In the genomic region with DNA sequence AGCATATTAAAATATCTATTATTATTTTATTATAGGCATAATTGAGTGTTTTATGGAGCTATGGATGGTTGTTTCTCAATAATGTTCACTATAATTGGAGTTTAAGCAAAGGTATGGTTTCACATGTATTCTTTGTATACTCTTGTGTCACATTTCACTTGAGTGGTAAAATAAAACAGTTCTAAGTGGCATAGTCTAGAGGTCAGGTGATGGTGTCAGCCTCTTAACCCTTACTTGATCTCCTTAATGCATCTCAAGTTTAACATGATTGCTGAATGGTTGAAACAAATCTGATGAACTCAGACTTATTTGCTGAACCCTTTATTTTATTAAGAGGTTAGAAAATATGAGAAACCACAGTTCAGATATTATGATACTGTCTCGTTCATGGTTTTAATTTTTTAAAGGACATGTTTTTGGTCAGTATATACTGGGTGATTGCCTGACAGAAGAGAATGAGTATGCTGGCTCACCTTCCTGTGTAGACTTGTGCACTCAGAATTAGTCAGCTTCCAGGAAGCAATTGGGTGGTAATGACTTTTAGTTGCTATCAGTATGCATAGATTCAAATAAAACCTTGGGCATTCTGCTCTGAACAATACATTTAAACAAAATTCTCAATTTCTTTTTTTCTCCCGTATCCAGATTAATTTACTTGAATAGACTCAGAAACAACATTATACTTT, we compare ENCODE assay signal across 8 cellular contexts. TPM values are rescaled to one million over a fixed set of nuclear protein-coding genes. Genes with fewer than 3 reads are reported as not detected.
A peak's percentile ranks its signal among the peaks of the same experiment; 100 is the strongest.
DNase-seq lines count a peak whose midpoint lies in the region; ATAC-seq, FAIRE-seq and TF ChIP-seq lines count a peak whose summit lies in the region.

No MANE protein-coding gene starts in this region.

- CTCF ChIA-PET in IMR-90 (lab: Yijun Ruan, JAX), result interaction anchor here (0.8 kb wide), 1 partner anchor 464 kb away, joined by 3 read pairs; a partner anchor contains a TSS

- no peaks in the 10 kb centered on the region; the same call in 1 of the 2 replicates for H4K20me1 ChIP-seq in IMR-90 (ENCODE audit: insufficient read depth, low read length)

- 0 out of 2 replicates have a peak overlapping the region, but pooled peaks have one; percentile 7 for H3K14ac ChIP-seq in IMR-90 (replicated peaks; ENCODE audit: low read depth, low read length)

- no peaks in the 10 kb centered on the region for H3K9me1 ChIP-seq in IMR-90 (ENCODE audit: insufficient read depth, low read length)

- no CpG with 5 or more reads among the region's 2 CpGs for WGBS in IMR-90 (ENCODE audit: extremely low coverage in 2 of 2, insufficient read length in 1 of 2), 2 experiments

- peak overlapping the region; percentile 45; the same call in 1 of the 2 replicates for H2AK5ac ChIP-seq in IMR-90 (ENCODE audit: low read depth, low read length)

- H4K8ac ChIP-seq in IMR-90 (ENCODE audit: low read depth in 2 of 2, low read length in 2 of 2), result peak overlapping the region; percentile 2 to 76; a peak in 2 of 4 replicates

- peak overlapping the region; percentile 33 for H2BK120ac ChIP-seq in IMR-90 (ENCODE audit: low read depth, low read length)

- no peak overlapping the region for H3K9ac ChIP-seq in IMR-90 (ENCODE audit: low read depth, low read length)

- peak; percentile 84 for ATAC-seq in IMR-90 (ENCODE audit: low read depth)
- ATAC-seq in GM19467 (IDR thresholded peaks at IDR 0.05; ENCODE audit: unreplicated experiment), result no peak

- H2AFZ ChIP-seq in IMR-90 (replicated peaks; ENCODE audit: low read length, poor library complexity), result no peak overlapping the region

- H2BK15ac ChIP-seq in IMR-90 (ENCODE audit: low read depth, low read length), result peak overlapping the region; percentile 80

- H3K4ac ChIP-seq in IMR-90 (ENCODE audit: low read depth, low read length), result peak overlapping the region; percentile 57; the same call in 1 of the 2 replicates

- peak overlapping the region; percentile 81; the same call in 1 of the 2 replicates for H3K18ac ChIP-seq in IMR-90 (ENCODE audit: low read depth, low read length)

- no peak overlapping the region; the same call in 1 of the 2 replicates for H4K5ac ChIP-seq in IMR-90 (ENCODE audit: low read depth, low read length)

- FAIRE-seq in GM18507 (lab: Jason Lieb, UNC), result peak; percentile 38

- TF ChIP-seq POLR2A in IMR-90 (IDR thresholded peaks at IDR 0.05; ENCODE audit: low read depth, low read length), result no peak

- no peak for DNase-seq in GM18507 (ENCODE audit: extremely low spot score, insufficient read length, low read depth)
- peak; percentile 75 for DNase-seq in IMR-90
- DNase-seq in skeletal muscle cell (ENCODE audit: low read depth), result peak; percentile 67
- DNase-seq in posterior cingulate gyrus, result no peak
- no peak for DNase-seq in SKM-1 (lab: John Stamatoyannopoulos, UW; ENCODE audit: unreplicated experiment)
- DNase-seq in stimulated activated CD8-positive, alpha-beta memory T cell treated with anti-CD3 and anti-CD28 coated beads, Interleukin-4, amount 100 ng/mL, for 48 hours, result no peak

- H3K4me3 ChIP-seq in IMR-90 (ENCODE audit: insufficient read depth, low read depth, low read length) (no peak overlapping the region), skeletal muscle cell (ENCODE audit: low read depth, low read length) (no peak overlapping the region)

- H3K9me3 ChIP-seq in IMR-90 (ENCODE audit: control insufficient read depth, insufficient read depth, low read length), result no peaks in the 10 kb centered on the region

- in situ Hi-C loops in IMR-90 (cut with MboI; ENCODE audit: low sequenced_read_pairs), result no loop called here

- POLR2A ChIA-PET in IMR-90 (lab: Charles Lee; ENCODE audit: unreplicated experiment), result no interaction called here

- no peak for TF ChIP-seq RAD21 in IMR-90 (IDR thresholded peaks at IDR 0.05; ENCODE audit: low read length)

- no peak overlapping the region; the same call in 1 of the 2 replicates for H3K56ac ChIP-seq in IMR-90 (ENCODE audit: extremely low read depth, insufficient read depth, low read length)

- intact Hi-C loops in IMR-90 (cut with micrococcal nuclease) (loop anchor here (5.0 kb wide), 1 partner anchor 50 kb away; a partner anchor contains a TSS), posterior cingulate gyrus (cut with DNase I) (no loop called here)

- H3K27me3 ChIP-seq in IMR-90 (ENCODE audit: control insufficient read depth, insufficient read depth, low read length), result no peaks in the 10 kb centered on the region

- H2BK20ac ChIP-seq in IMR-90 (ENCODE audit: low read depth, low read length), result peak overlapping the region; percentile 48; the same call in 1 of the 2 replicates

- H4K91ac ChIP-seq in IMR-90 (ENCODE audit: insufficient read depth, low read depth, low read length), result peak overlapping the region; percentile 50; the same call in 1 of the 2 replicates

- H2AK9ac ChIP-seq in IMR-90 (replicated peaks; ENCODE audit: low read depth, low read length, poor library complexity), result no peak overlapping the region

- peak overlapping the region; percentile 19; the same call in 1 of the 2 replicates for H3K27ac ChIP-seq in IMR-90 (ENCODE audit: insufficient read depth, low read length)
- H3K27ac ChIP-seq in cingulate gyrus (ENCODE audit: low read depth, low read length), result peak overlapping the region; percentile 31

- peak overlapping the region; percentile 74; the same call in 1 of the 2 replicates for H3K4me2 ChIP-seq in IMR-90 (ENCODE audit: low read depth, low read length)

- peak overlapping the region; percentile 96 for H2BK5ac ChIP-seq in IMR-90 (ENCODE audit: low read depth, low read length, poor library complexity, severe bottlenecking)

- H3K79me1 ChIP-seq in IMR-90 (ENCODE audit: low read depth in 1 of 2, low read length in 2 of 2), result peaks cover 8 to 30% of the 10 kb centered on the region in 2 experiments

- no peak for TF ChIP-seq CTCF in IMR-90 (conservative IDR thresholded peaks at IDR 0.05; ENCODE audit: low read depth, low read length)

- H3K23ac ChIP-seq in IMR-90 (ENCODE audit: low read depth, low read length), result peak overlapping the region; percentile 17; the same call in 1 of the 2 replicates

- no peaks in the 10 kb centered on the region for H3K4me1 ChIP-seq in IMR-90 (ENCODE audit: control insufficient read depth, insufficient read depth, low read length)

- dilution Hi-C loops in IMR-90 (cut with HindIII; ENCODE audit: low sequenced_read_pairs, unreplicated experiment), result no loop called here

- H3K36me3 ChIP-seq in IMR-90 (ENCODE audit: control insufficient read depth, insufficient read depth, low read length), result no peaks in the 10 kb centered on the region

- no TSS peak for BruUV-seq in IMR-90 (replicated peaks; lab: Mats Ljungman, UMichigan)

TF ChIP-seq in IMR-90, 13 proteins besides CTCF, POLR2A, EP300 and RAD21:
- TF ChIP-seq CEBPB (IDR thresholded peaks at IDR 0.05; ENCODE audit: low read depth, low read length), result no peak
- TF ChIP-seq, protein P1, sequence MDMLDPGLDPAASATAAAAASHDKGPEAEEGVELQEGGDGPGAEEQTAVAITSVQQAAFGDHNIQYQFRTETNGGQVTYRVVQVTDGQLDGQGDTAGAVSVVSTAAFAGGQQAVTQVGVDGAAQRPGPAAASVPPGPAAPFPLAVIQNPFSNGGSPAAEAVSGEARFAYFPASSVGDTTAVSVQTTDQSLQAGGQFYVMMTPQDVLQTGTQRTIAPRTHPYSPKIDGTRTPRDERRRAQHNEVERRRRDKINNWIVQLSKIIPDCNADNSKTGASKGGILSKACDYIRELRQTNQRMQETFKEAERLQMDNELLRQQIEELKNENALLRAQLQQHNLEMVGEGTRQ (IDR thresholded peaks at IDR 0.05; ENCODE audit: low read depth, low read length), result no peak
- TF ChIP-seq MXI1 (IDR thresholded peaks at IDR 0.05; ENCODE audit: borderline replicate concordance, low read depth, low read length), result no peak
- TF ChIP-seq, protein P2, sequence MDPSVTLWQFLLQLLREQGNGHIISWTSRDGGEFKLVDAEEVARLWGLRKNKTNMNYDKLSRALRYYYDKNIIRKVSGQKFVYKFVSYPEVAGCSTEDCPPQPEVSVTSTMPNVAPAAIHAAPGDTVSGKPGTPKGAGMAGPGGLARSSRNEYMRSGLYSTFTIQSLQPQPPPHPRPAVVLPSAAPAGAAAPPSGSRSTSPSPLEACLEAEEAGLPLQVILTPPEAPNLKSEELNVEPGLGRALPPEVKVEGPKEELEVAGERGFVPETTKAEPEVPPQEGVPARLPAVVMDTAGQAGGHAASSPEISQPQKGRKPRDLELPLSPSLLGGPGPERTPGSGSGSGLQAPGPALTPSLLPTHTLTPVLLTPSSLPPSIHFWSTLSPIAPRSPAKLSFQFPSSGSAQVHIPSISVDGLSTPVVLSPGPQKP (IDR thresholded peaks at IDR 0.05; ENCODE audit: borderline replicate concordance, low read depth, low read length), result no peak
- TF ChIP-seq NFE2L2 (IDR thresholded peaks at IDR 0.05; ENCODE audit: low read depth, low read length), result no peak
- TF ChIP-seq RCOR1 (IDR thresholded peaks at IDR 0.05; ENCODE audit: insufficient replicate concordance, low read length), result no peak
- no peak for TF ChIP-seq MAZ (IDR thresholded peaks at IDR 0.05; ENCODE audit: borderline replicate concordance, low read depth, low read length)
- no peak for TF ChIP-seq RFX5 (IDR thresholded peaks at IDR 0.05; ENCODE audit: low read depth, low read length)
- no peak for TF ChIP-seq CHD1 (IDR thresholded peaks at IDR 0.05; ENCODE audit: low read depth, low read length)
- no peak for TF ChIP-seq SMC3 (IDR thresholded peaks at IDR 0.05; ENCODE audit: low read depth, low read length)

RNA-seq across cellular contexts. Expression of a gene that starts 51.6 kb away (rescaled TPM):
- 21.5 and 24.7 TPM in 2 replicates for total RNA-seq in IMR-90 (2012; rRNA removed)
- 23.9 and 24.5 TPM in 2 replicates for polyA plus RNA-seq in IMR-90 (2012; rRNA removed)
- polyA plus RNA-seq in IMR-90 (2012; cell fraction: cytosol; rRNA removed), result 12.9 and 17.5 TPM in 2 replicates
- polyA plus RNA-seq in IMR-90 (2012; cell fraction: nucleus; rRNA removed; ENCODE audit: low replicate concordance), result 67.8 and 91.1 TPM in 2 replicates

Comparison
In these comparisons a context has a peak if more than half of its experiments do, and no peak if none do; other contexts are left out.
1. DNase-seq: peak in IMR-90 (single experiment) and skeletal muscle cell (single experiment); none in GM18507 (single experiment), posterior cingulate gyrus (0 of 10), SKM-1 (single experiment) and stimulated activated CD8-positive, alpha-beta memory T cell treated with anti-CD3 and anti-CD28 coated beads, Interleukin-4, amount 100 ng/mL, for 48 hours (single experiment).